Comparison of ENCODE assay signal across 8 cellular contexts in the genomic region with DNA sequence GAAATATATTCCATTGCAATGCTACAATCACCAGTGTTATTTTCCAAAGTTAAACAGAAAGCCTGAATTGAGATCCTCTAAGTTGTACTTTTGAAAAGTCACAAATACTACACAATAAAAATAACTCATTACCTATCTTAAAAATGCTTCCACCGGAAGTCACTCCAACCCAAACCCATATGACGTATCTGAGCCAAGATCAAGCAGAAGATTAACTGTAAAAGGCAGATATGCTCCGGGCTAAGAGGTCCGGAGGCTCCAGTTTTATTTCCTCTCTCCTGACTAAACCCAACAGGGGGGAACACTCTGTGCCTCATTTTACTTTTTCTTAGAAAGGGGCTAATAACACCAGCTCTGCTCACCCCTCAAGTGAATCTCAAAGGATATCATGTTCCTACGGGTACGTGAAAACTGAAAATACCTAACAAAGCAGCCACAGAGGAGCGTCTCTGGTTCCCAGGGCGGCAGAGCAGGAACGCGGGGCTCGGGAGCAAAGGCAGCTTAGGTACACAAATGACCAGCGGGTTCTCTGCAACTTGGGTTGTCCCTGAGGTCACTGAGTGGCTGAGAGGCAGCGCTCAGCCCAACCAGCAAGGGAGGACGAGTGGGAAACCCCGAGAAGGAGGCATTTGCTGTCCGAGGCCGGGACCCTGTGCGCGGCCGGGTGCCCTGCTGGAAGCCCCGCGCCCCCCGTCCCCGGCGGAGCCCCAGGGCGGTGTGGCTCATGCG. TPM values are rescaled to one million over a fixed set of nuclear protein-coding genes. Genes with fewer than 3 reads are reported as not detected.
DNase-seq lines count a peak whose midpoint lies in the region; ATAC-seq and TF ChIP-seq lines count a peak whose summit lies in the region.

No MANE protein-coding gene starts in this region.

- POLR2A ChIA-PET in CD4-positive, alpha-beta memory T cell (lab: Charles Lee; ENCODE audit: partially characterized antibody) = interaction anchor here (1.6 to 1.7 kb wide), 2 partner anchors 152 to 353 kb away, joined by 4 to 7 read pairs; no protein-coding TSS in a partner anchor

- TF ChIP-seq POLR2A in adrenal gland (IDR thresholded peaks at IDR 0.05) (peak; percentile 17 to 56), GM18505 (IDR thresholded peaks at IDR 0.05; ENCODE audit: borderline replicate concordance, extremely low read depth, insufficient read depth, insufficient read length) (no peak)

- peaks cover 0 to 1% (median 0%) of the 10 kb centered on the region in 8 donors for H3K9me3 Mint-ChIP-seq in CD4-positive, alpha-beta memory T cell
- H3K9me3 Mint-ChIP-seq in IgD-negative memory B cell = no peaks in the 10 kb centered on the region

- ATAC-seq in GM19351 (IDR thresholded peaks at IDR 0.05; ENCODE audit: unreplicated experiment) = peak; percentile 21
- ATAC-seq in GM18505 (IDR thresholded peaks at IDR 0.05; ENCODE audit: unreplicated experiment) = no peak

- H3K9me3 ChIP-seq in CD4-positive, alpha-beta memory T cell (ENCODE audit: control insufficient read depth in 1 of 2, low read length in 2 of 2) = no peaks in the 10 kb centered on the region
- H3K9me3 ChIP-seq in adrenal gland (replicated peaks in 1 of 3) (no peaks in the 10 kb centered on the region), skeletal muscle satellite cell (replicated peaks; ENCODE audit: low read length) (no peaks in the 10 kb centered on the region)

- H3K4me1 Mint-ChIP-seq in CD4-positive, alpha-beta memory T cell = peaks cover 11 to 45% (median 23%) of the 10 kb centered on the region in 4 donors
- peaks cover 9 to 23% (median 22%) of the 10 kb centered on the region in 3 donors for H3K4me1 Mint-ChIP-seq in IgD-negative memory B cell

- TF ChIP-seq CTCF in adrenal gland (IDR thresholded peaks at IDR 0.05) = no peak

- peaks cover 6 to 7% of the 10 kb centered on the region in 2 donors for H3K36me3 Mint-ChIP-seq in CD4-positive, alpha-beta memory T cell
- peaks cover 4% of the 10 kb centered on the region for H3K36me3 Mint-ChIP-seq in IgD-negative memory B cell

- peak overlapping the region; percentile 93 for H3K4me2 ChIP-seq in skeletal muscle satellite cell (ENCODE audit: low read length)

- intact Hi-C loops in CD4-positive, alpha-beta memory T cell (cut with micrococcal nuclease) = loop anchor here (2.0 kb wide), 2 partner anchors 154 to 354 kb away; partner anchors contain the start of gene ANKRD10
- intact Hi-C loops in adrenal gland (cut with DNase I) = loop anchor here (5.0 to 10.0 kb wide), 2 partner anchors 43 to 106 kb away; no protein-coding TSS in a partner anchor

- CTCF ChIA-PET in CD4-positive, alpha-beta memory T cell (lab: Charles Lee; ENCODE audit: partially characterized antibody) = interaction anchor here (0.9 to 1.7 kb wide), 2 partner anchors 33 to 105 kb away, joined by 3 to 4 read pairs; no protein-coding TSS in a partner anchor

- 0 to 3% (median 1%) methylated on average over 17 to 27 of the region's 27 CpGs for WGBS in adrenal gland, 4 donors

- peak overlapping the region; percentile 61 to 68 for H3K4me3 ChIP-seq in CD4-positive, alpha-beta memory T cell (ENCODE audit: low read length in 2 of 2)
- H3K4me3 ChIP-seq in adrenal gland = peak overlapping the region; percentile 67 to 98 (median 90)
- H3K4me3 ChIP-seq in iPS-11a (ENCODE audit: low read depth, low read length) = peak overlapping the region; percentile 88
- peak overlapping the region; percentile 84 for H3K4me3 ChIP-seq in skeletal muscle satellite cell (ENCODE audit: low read length)

- H3K27me3 Mint-ChIP-seq in CD4-positive, alpha-beta memory T cell = no peaks in the 10 kb centered on the region
- peaks cover 24% of the 10 kb centered on the region for H3K27me3 Mint-ChIP-seq in IgD-negative memory B cell

- no peaks in the 10 kb centered on the region for H3K36me3 ChIP-seq in CD4-positive, alpha-beta memory T cell (ENCODE audit: insufficient read depth, low read length)
- H3K36me3 ChIP-seq in adrenal gland (replicated peaks in 1 of 2) = peaks cover 0 to 3% of the 10 kb centered on the region in 2 donors
- H3K36me3 ChIP-seq in skeletal muscle satellite cell (ENCODE audit: insufficient read depth, low read length) = no peaks in the 10 kb centered on the region

- DNase-seq in CD4-positive, alpha-beta memory T cell = peak in 4 of 5 donors; percentile 12 to 25 (median 18)
- peak in 6 of 7 donors; percentile 61 to 77 (median 68) for DNase-seq in adrenal gland
- DNase-seq in stimulated activated CD4-positive, alpha-beta T cell treated with anti-CD3 and anti-CD28 coated beads, Interleukin-4, amount 100 ng/mL, for 24 hours = no peak

- peak overlapping the region; percentile 53 to 93 (median 74) for H3K27ac Mint-ChIP-seq in CD4-positive, alpha-beta memory T cell
- peak overlapping the region; percentile 10 to 89 (median 83) for H3K27ac Mint-ChIP-seq in IgD-negative memory B cell

- H3K9ac ChIP-seq in skeletal muscle satellite cell (ENCODE audit: low read depth, low read length) = peak overlapping the region; percentile 57

- H3K27ac ChIP-seq in CD4-positive, alpha-beta memory T cell (ENCODE audit: low read depth, low read length) = peak overlapping the region; percentile 41
- H3K27ac ChIP-seq in adrenal gland = peak overlapping the region; percentile 91 to 99 (median 96)

- H3K4me3 Mint-ChIP-seq in CD4-positive, alpha-beta memory T cell = peak overlapping the region; percentile 80 to 95 (median 87)
- H3K4me3 Mint-ChIP-seq in IgD-negative memory B cell = peak overlapping the region; percentile 85 to 98 (median 88)

- peaks cover 17% of the 10 kb centered on the region for H3K4me1 ChIP-seq in CD4-positive, alpha-beta memory T cell (ENCODE audit: insufficient read depth, low read length)
- H3K4me1 ChIP-seq in adrenal gland (replicated peaks in 1 of 2) (peaks cover 41 to 59% of the 10 kb centered on the region in 2 donors), skeletal muscle satellite cell (ENCODE audit: control insufficient read depth, insufficient read depth, low read length) (peaks cover 28% of the 10 kb centered on the region)

- H3K27me3 ChIP-seq in CD4-positive, alpha-beta memory T cell (ENCODE audit: insufficient read depth, low read length) = no peaks in the 10 kb centered on the region
- H3K27me3 ChIP-seq in adrenal gland (no peaks in the 10 kb centered on the region), skeletal muscle satellite cell (ENCODE audit: control insufficient read depth, insufficient read depth, low read length) (peaks cover 4% of the 10 kb centered on the region)

RNA-seq across cellular contexts. Expression of gene RAB20, which starts 0.8 kb away (rescaled TPM):
- total RNA-seq in CD4-positive, alpha-beta memory T cell = 1 to 10 TPM; 2.2 to 3.2 TPM
- polyA plus RNA-seq in CD4-positive, alpha-beta memory T cell = 1 to 10 TPM; 2.8 to 5.7 TPM
- polyA plus RNA-seq in IgD-negative memory B cell (1.7 TPM), adrenal gland (10 to 100 TPM; 15.0 to 20.6 (median 20.5) TPM)
- 100 to 1,000 TPM in 1 of 8 donors, 10 to 100 TPM in 7; 30.8 to 259 (median 46.1) TPM for total RNA-seq in adrenal gland
- total RNA-seq in skeletal muscle satellite cell (2012; rRNA removed) = 10.4 and 11.8 TPM in 2 replicates

RNA-seq across cellular contexts. Expression of gene NAXD, which starts 54.6 kb away (rescaled TPM):
- total RNA-seq in CD4-positive, alpha-beta memory T cell = 10 to 100 TPM; 32.6 to 33.4 TPM
- polyA plus RNA-seq in CD4-positive, alpha-beta memory T cell = 10 to 100 TPM; 20.4 TPM
- polyA plus RNA-seq in IgD-negative memory B cell (20.5 TPM), adrenal gland (100 to 1,000 TPM in 2 of 3 donors, 10 to 100 TPM in 1; 48.5 to 107 (median 101) TPM)
- 10 to 100 TPM; 55.0 to 89.4 (median 58.5) TPM for total RNA-seq in adrenal gland
- 12.4 and 14.6 TPM in 2 replicates for total RNA-seq in skeletal muscle satellite cell (2012; rRNA removed)
